Comparison of ENCODE assay signal across 13 cellular contexts in genomic region chr6:68958327-68958726, GRCh38.
DNase-seq lines count a peak whose midpoint lies in the region; ATAC-seq, FAIRE-seq and TF ChIP-seq lines count a peak whose summit lies in the region.
"Had no signal": no experiment of that assay in that cellular context is flagged by ENCODE, and none has a peak within 500 bp of the region (broad histone marks: within the 10 kb centered on the region; RNA-seq: fewer than 3 reads in every experiment).

No MANE protein-coding gene starts in this region.

- intact Hi-C loops in K562 (cut with micrococcal nuclease) = no loop called here
- intact Hi-C loops in pancreas (cut with DNase I) = no loop called here

- no peaks in the 10 kb centered on the region for H3K4me1 Mint-ChIP-seq in activated naive CD8-positive, alpha-beta T cell treated with anti-CD3 and anti-CD28 coated beads, Interleukin-2, amount 50 U/mL, for 24 hours
- H3K4me1 Mint-ChIP-seq: activated CD4-positive, alpha-beta T cell treated with anti-CD3 and anti-CD28 coated beads for 36 hours; brain had no signal

- ATAC-seq in K562 = peak; percentile 66; the same call in 2 of the 3 replicates
- no peak for ATAC-seq in pancreas
- no peak for ATAC-seq in GM18858 (IDR thresholded peaks at IDR 0.05; ENCODE audit: unreplicated experiment)
- ATAC-seq in activated naive CD8-positive, alpha-beta T cell treated with anti-CD3 and anti-CD28 coated beads, Interleukin-2, amount 50 U/mL, for 24 hours = no peak
- ATAC-seq: activated CD4-positive, alpha-beta T cell treated with anti-CD3 and anti-CD28 coated beads for 36 hours had no signal

- peaks cover 2% of the 10 kb centered on the region for H3K27me3 Mint-ChIP-seq in activated naive CD8-positive, alpha-beta T cell treated with anti-CD3 and anti-CD28 coated beads, Interleukin-2, amount 50 U/mL, for 24 hours
- H3K27me3 Mint-ChIP-seq: brain, progenitor cell of endocrine pancreas had no signal

- H3K27me3 ChIP-seq in K562 (ENCODE audit: control insufficient read depth in 2 of 2, insufficient read depth in 2 of 2, low read length in 2 of 2) (no peaks in the 10 kb centered on the region), pancreas (no peaks in the 10 kb centered on the region)

- POLR2A ChIA-PET in K562 (lab: Yijun Ruan, JAX) = no interaction called here

- in situ Hi-C loops in K562 (cut with MboI) = loop anchor here (25.0 kb wide), 1 partner anchor 321 kb away; the partner anchor contains the start of gene ADGRB3

- CTCF ChIA-PET in K562 (lab: Yijun Ruan, JAX; ENCODE audit: low intra/inter-chr PET ratio) = interaction anchor here (0.9 to 1.6 kb wide), 2 partner anchors 82 to 320 kb away, joined by 4 to 5 read pairs; no protein-coding TSS in a partner anchor

- no peaks in the 10 kb centered on the region for H3K36me3 ChIP-seq in K562 (ENCODE audit: control insufficient read depth, insufficient read depth, low read length)
- no peaks in the 10 kb centered on the region for H3K36me3 ChIP-seq in pancreas

- H3K27ac ChIP-seq in K562 (ENCODE audit: extremely low read depth, low read depth, low read length) (no peak overlapping the region), pancreas (no peak overlapping the region)

- no peaks in the 10 kb centered on the region for H3K79me2 ChIP-seq in K562 (ENCODE audit: control insufficient read depth, insufficient read depth, low read length)

- peak in 1 of 2 experiments; percentile 38; a peak in 3 of 4 replicates for TF ChIP-seq RAD21 in K562 (CRISPR knock-in tag; conservative IDR thresholded peaks at IDR 0.05 in 1 of 2, IDR thresholded peaks at IDR 0.05 in 1 of 2)

- H4K20me1 ChIP-seq in K562 (replicated peaks; ENCODE audit: control insufficient read depth, insufficient read depth, low read length) = no peaks in the 10 kb centered on the region

- H3K4me1 ChIP-seq in K562 (replicated peaks in 1 of 2; ENCODE audit: control insufficient read depth in 2 of 2, insufficient read depth in 2 of 2, low read length in 2 of 2) = no peaks in the 10 kb centered on the region
- no peaks in the 10 kb centered on the region for H3K4me1 ChIP-seq in pancreas

- no peak overlapping the region for H3K4me2 ChIP-seq in K562 (ENCODE audit: insufficient read depth, low read length)

- no peak for TF ChIP-seq POLR2A in K562 (conservative IDR thresholded peaks at IDR 0.05)

- H3K9ac ChIP-seq in K562 (ENCODE audit: insufficient read depth in 1 of 2, low read depth in 2 of 2, low read length in 2 of 2) = no peak overlapping the region

- H3K36me3 Mint-ChIP-seq in activated naive CD8-positive, alpha-beta T cell treated with anti-CD3 and anti-CD28 coated beads, Interleukin-2, amount 50 U/mL, for 24 hours (ENCODE audit: low read depth) = no peaks in the 10 kb centered on the region

- WGBS in K562 (ENCODE audit: insufficient coverage, low coverage, missing lambda C conversion rate) = 58% methylated on average over 2 of the region's 2 CpGs
- 48 to 49% methylated on average over 2 of the region's 2 CpGs for WGBS in pancreas, 2 donors

- peaks cover 3% of the 10 kb centered on the region for H3K9me3 Mint-ChIP-seq in activated naive CD8-positive, alpha-beta T cell treated with anti-CD3 and anti-CD28 coated beads, Interleukin-2, amount 50 U/mL, for 24 hours
- H3K9me3 Mint-ChIP-seq: brain had no signal

- no peak for TF ChIP-seq EP300 in K562 (IDR thresholded peaks at IDR 0.05; ENCODE audit: low read length)

- FAIRE-seq in K562 (lab: Jason Lieb, UNC) (no peak), pancreas (lab: Jason Lieb, UNC) (peak; percentile 43)

- peak in 2 of 3 experiments; percentile 6 to 47; a peak in 3 of 6 replicates for TF ChIP-seq CTCF in K562 (IDR thresholded peaks at IDR 0.05 in 2 of 3, conservative IDR thresholded peaks at IDR 0.05 in 1 of 3; ENCODE audit: insufficient read depth in 2 of 3, low read depth in 1 of 3, low read length in 3 of 3)
- no peak for TF ChIP-seq CTCF in pancreas (IDR thresholded peaks at IDR 0.05)

- no peaks in the 10 kb centered on the region for H3K9me1 ChIP-seq in K562 (ENCODE audit: control insufficient read depth, insufficient read depth, low read length)

- no peak overlapping the region for H2AFZ ChIP-seq in K562 (ENCODE audit: low read depth, low read length)

- H3K27ac Mint-ChIP-seq in activated naive CD8-positive, alpha-beta T cell treated with anti-CD3 and anti-CD28 coated beads, Interleukin-2, amount 50 U/mL, for 24 hours = no peak overlapping the region
- H3K27ac Mint-ChIP-seq: activated CD4-positive, alpha-beta T cell treated with anti-CD3 and anti-CD28 coated beads for 36 hours; progenitor cell of endocrine pancreas had no signal

- H3K4me3 Mint-ChIP-seq in activated naive CD8-positive, alpha-beta T cell treated with anti-CD3 and anti-CD28 coated beads, Interleukin-2, amount 50 U/mL, for 24 hours = no peak overlapping the region
- H3K4me3 Mint-ChIP-seq: activated CD4-positive, alpha-beta T cell treated with anti-CD3 and anti-CD28 coated beads for 36 hours; brain had no signal

- H3K4me3 ChIP-seq in K562 (no peak overlapping the region), pancreas (no peak overlapping the region)

- no peaks in the 10 kb centered on the region for H3K9me3 ChIP-seq in K562 (replicated peaks; ENCODE audit: control insufficient read depth, insufficient read depth, low read depth, low read length)
- H3K9me3 ChIP-seq in pancreas = no peaks in the 10 kb centered on the region

- BruUV-seq in K562 (replicated peaks; lab: Mats Ljungman, UMichigan) = no TSS peak

- DNase-seq in NCI-H1105 treated with DMSO at 0.1 percent for 48 hours (lab: John Stamatoyannopoulos, UW) (peak; percentile 43), NCI-H1105 (lab: John Stamatoyannopoulos, UW) (no peak), NCI-H1694 treated with DMSO at 0.1 percent for 48 hours (lab: John Stamatoyannopoulos, UW) (peak; percentile 17), K562 (ENCODE audit: extremely low read depth in 1 of 4, low spot score in 3 of 4) (peak in 1 of 4 experiments; percentile 9), pancreas (no peak), NCI-H524 treated with DMSO at 0.1 percent for 48 hours (lab: John Stamatoyannopoulos, UW) (no peak)
- no peak for DNase-seq in activated naive CD8-positive, alpha-beta T cell treated with anti-CD3 and anti-CD28 coated beads, Interleukin-2, amount 50 U/mL, for 24 hours
- DNase-seq: ACHN; activated CD4-positive, alpha-beta T cell treated with anti-CD3 and anti-CD28 coated beads for 36 hours; NCI-H187 treated with DMSO at 0.1 percent for 48 hours had no signal

TF ChIP-seq in K562, 482 proteins besides CTCF, POLR2A, EP300 and RAD21:
- no peak for TF ChIP-seq CBX8 (IDR thresholded peaks at IDR 0.05; ENCODE audit: borderline replicate concordance, extremely low read depth, low read depth, low read length, poor library complexity, severe bottlenecking)
- 0 out of 2 replicates have a peak, but pooled peaks have one; percentile 13 for TF ChIP-seq SMC3 (conservative IDR thresholded peaks at IDR 0.05; ENCODE audit: insufficient read depth, low read depth, low read length)

Comparison
In these comparisons a context has a peak if more than half of its experiments do, and no peak if none do; other contexts are left out.
1. DNase-seq: peak in NCI-H1105 treated with DMSO at 0.1 percent for 48 hours (single experiment) and NCI-H1694 treated with DMSO at 0.1 percent for 48 hours (single experiment); none in NCI-H1105 (single experiment), pancreas (0 of 6), NCI-H524 treated with DMSO at 0.1 percent for 48 hours (single experiment) and activated naive CD8-positive, alpha-beta T cell treated with anti-CD3 and anti-CD28 coated beads, Interleukin-2, amount 50 U/mL, for 24 hours (single experiment).
2. CTCF ChIP-seq: peak in K562 (2 of 3); none in pancreas (0 of 4).